ENCODE assay signal across 19 cellular contexts in the genomic region with DNA sequence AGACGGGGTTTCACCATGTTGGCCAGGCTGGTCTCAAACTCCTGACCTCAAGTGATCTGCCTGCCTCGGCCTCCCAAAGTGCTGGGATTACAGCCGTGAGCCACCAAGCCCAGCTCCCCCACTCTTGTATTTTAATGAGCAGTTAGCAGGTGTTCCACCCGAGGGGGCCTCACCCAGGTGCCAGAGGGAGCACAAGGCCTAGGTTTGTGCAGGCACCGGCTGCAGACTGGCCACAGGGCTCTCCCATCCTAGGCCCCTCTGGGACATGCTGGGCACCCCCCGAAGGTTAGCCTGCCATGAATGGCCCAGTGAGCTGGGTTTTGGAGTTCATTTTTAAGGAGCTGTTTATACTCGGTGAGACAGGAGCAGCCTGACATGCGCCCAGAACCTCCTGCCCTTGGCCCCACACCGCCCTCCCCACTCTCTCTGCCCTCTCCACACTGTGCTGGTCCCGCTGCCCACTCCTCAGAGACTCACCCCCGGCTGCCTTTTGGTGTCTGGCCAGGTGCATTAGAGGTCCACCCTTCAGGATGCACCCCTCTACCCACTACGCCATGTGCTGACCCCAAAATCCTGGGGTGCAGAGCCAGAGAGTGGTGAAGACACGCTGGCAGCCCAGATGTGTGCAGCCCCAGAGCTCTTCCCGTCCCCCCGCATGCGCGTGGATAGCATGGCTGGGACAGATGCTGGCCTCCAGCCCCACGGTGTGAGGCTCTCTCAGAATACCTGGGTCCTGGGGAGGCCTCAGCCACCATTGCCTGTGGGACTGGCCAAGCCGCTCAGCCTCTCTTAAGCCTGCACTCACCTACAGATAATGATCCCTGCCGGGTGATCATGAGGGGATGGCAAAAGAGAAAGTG. TPM values are rescaled to one million over a fixed set of nuclear protein-coding genes. Genes with fewer than 3 reads are reported as not detected.
"Had no signal": no experiment of that assay in that cellular context is flagged by ENCODE, and none has a peak within 500 bp of the region (broad histone marks: within the 10 kb centered on the region; RNA-seq: fewer than 3 reads in every experiment).

No MANE protein-coding gene starts in this region.

- H3K9me3 ChIP-seq: mucosa of descending colon had no signal

- H3K27me3 Mint-ChIP-seq: activated naive CD8-positive, alpha-beta T cell; brain; naive thymus-derived CD8-positive, alpha-beta T cell; stimulated activated naive CD8-positive, alpha-beta T cell treated with anti-CD3 and anti-CD28 coated beads, Interleukin-15, Interleukin-2, amounts not matched to agents 100 ng/mL and 50 ng/mL, for 24 hours; type B pancreatic cell had no signal

- H3K4me3 Mint-ChIP-seq: activated CD4-positive, alpha-beta memory T cell treated with anti-CD3 and anti-CD28 coated beads, Interleukin-2, amount 10 ng/mL, durations not matched to agents 7 days and 5 days; activated naive CD8-positive, alpha-beta T cell; activated T-cell treated with anti-CD3 and anti-CD28 coated beads, Interleukin-2, amount 50 U/mL, for 72 hours; brain; naive thymus-derived CD8-positive, alpha-beta T cell; stimulated activated naive CD8-positive, alpha-beta T cell treated with anti-CD3 and anti-CD28 coated beads, Interleukin-15, Interleukin-2, amounts not matched to agents 100 ng/mL and 50 ng/mL, for 24 hours; type B pancreatic cell; WTC11 had no signal

- H3K27ac Mint-ChIP-seq: activated CD4-positive, alpha-beta memory T cell treated with anti-CD3 and anti-CD28 coated beads, Interleukin-2, amount 10 ng/mL, durations not matched to agents 7 days and 5 days; activated naive CD8-positive, alpha-beta T cell; activated T-cell treated with anti-CD3 and anti-CD28 coated beads, Interleukin-2, amount 50 U/mL, for 72 hours; stimulated activated naive CD8-positive, alpha-beta T cell treated with anti-CD3 and anti-CD28 coated beads, Interleukin-15, Interleukin-2, amounts not matched to agents 100 ng/mL and 50 ng/mL, for 24 hours; type B pancreatic cell; WTC11 had no signal

- H3K36me3 Mint-ChIP-seq: activated naive CD8-positive, alpha-beta T cell; brain; naive thymus-derived CD8-positive, alpha-beta T cell; type B pancreatic cell; WTC11 had no signal

- H3K4me3 ChIP-seq: lung, mucosa of descending colon, skin epidermis had no signal

- H3K9me3 Mint-ChIP-seq: activated CD4-positive, alpha-beta memory T cell treated with anti-CD3 and anti-CD28 coated beads, Interleukin-2, amount 10 ng/mL, durations not matched to agents 7 days and 5 days; activated T-cell treated with anti-CD3 and anti-CD28 coated beads, Interleukin-2, amount 50 U/mL, for 72 hours; brain; naive thymus-derived CD8-positive, alpha-beta T cell; stimulated activated naive CD8-positive, alpha-beta T cell treated with anti-CD3 and anti-CD28 coated beads, Interleukin-15, Interleukin-2, amounts not matched to agents 100 ng/mL and 50 ng/mL, for 24 hours; type B pancreatic cell; WTC11 had no signal

- ATAC-seq: activated T-cell treated with anti-CD3 and anti-CD28 coated beads, Interleukin-2, amount 50 U/mL, for 72 hours; mucosa of descending colon; naive thymus-derived CD8-positive, alpha-beta T cell; WTC11 had no signal

- DNase-seq: activated CD4-positive, alpha-beta memory T cell treated with anti-CD3 and anti-CD28 coated beads, Interleukin-2, amount 10 ng/mL, durations not matched to agents 7 days and 5 days; activated CD4-positive, alpha-beta T cell treated with anti-CD3 and anti-CD28 coated beads for 4 hours; activated CD8-positive, alpha-beta memory T cell treated with anti-CD3 and anti-CD28 coated beads, Interleukin-2, amount 50 U/mL, for 4 hours; activated gamma-delta T cell treated with Interleukin-2 at 50 U/mL for 16 hours; activated T-cell treated with anti-CD3 and anti-CD28 coated beads, Interleukin-2, amount 50 U/mL, for 72 hours; amniotic stem cell; effector memory CD4-positive, alpha-beta T cell; foreskin melanocyte; retina; stimulated activated CD4-positive, alpha-beta T cell treated with anti-CD3 and anti-CD28 coated beads, Interleukin-4, amount 100 ng/mL, for 24 hours had no signal

RNA-seq across cellular contexts. Expression of gene CYS1, which starts 48.1 kb away (rescaled TPM):
- total RNA-seq: naive thymus-derived CD8-positive, alpha-beta T cell had no signal
- polyA plus RNA-seq: naive thymus-derived CD8-positive, alpha-beta T cell had no signal
